8 cellular contexts compared by ENCODE assay signal in genomic region chr2:86747708-86748627, GRCh38. TPM values are rescaled to one million over a fixed set of nuclear protein-coding genes. Genes with fewer than 3 reads are reported as not detected.
DNase-seq lines count a peak whose midpoint lies in the region; ATAC-seq and TF ChIP-seq lines count a peak whose summit lies in the region.

No MANE protein-coding gene starts in this region.

- H3K4me1 ChIP-seq in adipocyte (ENCODE audit: control insufficient read depth, insufficient read depth, low read length) = peaks cover 5% of the 10 kb centered on the region
- H3K4me1 ChIP-seq in vagina = peaks cover 19% of the 10 kb centered on the region

- H3K4me3 ChIP-seq in adipocyte (ENCODE audit: low read length) (no peak overlapping the region), vagina (no peak overlapping the region)

- H3K9ac ChIP-seq in adipocyte (ENCODE audit: low read length) = peak overlapping the region; percentile 33

- TF ChIP-seq POLR2A in vagina (IDR thresholded peaks at IDR 0.05) = no peak

- H3K9me3 ChIP-seq in adipocyte (ENCODE audit: control insufficient read depth, low read length) (peaks cover 14% of the 10 kb centered on the region), vagina (no peaks in the 10 kb centered on the region)

- DNase-seq in NK-92 treated with Interleukin-12 subunit alpha and Interleukin-12 subunit beta, amount 100 ng/mL, for 24 hours (lab: John Stamatoyannopoulos, UW) = peak; percentile 22
- DNase-seq in NK-92 (lab: John Stamatoyannopoulos, UW; ENCODE audit: unreplicated experiment) = no peak
- peak; percentile 90 for DNase-seq in adipocyte (ENCODE audit: low read depth)
- DNase-seq in iris pigment epithelial cell (ENCODE audit: low read depth) = peak; percentile 88
- DNase-seq in vagina (ENCODE audit: extremely low spot score in 2 of 2) = no peak
- no peak for DNase-seq in NCI-H2029 treated with DMSO at 0.1 percent for 48 hours (lab: John Stamatoyannopoulos, UW)

- H3K36me3 ChIP-seq in adipocyte (ENCODE audit: control insufficient read depth, insufficient read depth, low read length, severe bottlenecking) = peaks cover 24% of the 10 kb centered on the region
- H3K36me3 ChIP-seq in vagina = peaks cover 0 to 8% of the 10 kb centered on the region in 2 donors

- H3K27me3 ChIP-seq in adipocyte (replicated peaks; ENCODE audit: control insufficient read depth, insufficient read depth, low read length) (no peaks in the 10 kb centered on the region), vagina (no peaks in the 10 kb centered on the region)

- no peak for TF ChIP-seq CTCF in vagina (IDR thresholded peaks at IDR 0.05)

- intact Hi-C loops in vagina (cut with DNase I) = no loop called here

- ATAC-seq in HG03442 (IDR thresholded peaks at IDR 0.05; ENCODE audit: unreplicated experiment) = peak; percentile 47
- no peak for ATAC-seq in HG02970 (IDR thresholded peaks at IDR 0.05; ENCODE audit: low FRiP score, unreplicated experiment)

- H3K27ac ChIP-seq in vagina = no peak overlapping the region

RNA-seq across cellular contexts. Expression of gene RMND5A, which starts 27.9 kb away (rescaled TPM):
- 37.6 TPM for total RNA-seq in vagina

RNA-seq across cellular contexts. Expression of gene CD8A, which starts 42.7 kb away (rescaled TPM):
- total RNA-seq in vagina = 6.9 TPM

Comparison
In these comparisons a context has a peak if more than half of its experiments do, and no peak if none do; other contexts are left out.
1. DNase-seq: peak in NK-92 treated with Interleukin-12 subunit alpha and Interleukin-12 subunit beta, amount 100 ng/mL, for 24 hours (single experiment), adipocyte (single experiment) and iris pigment epithelial cell (single experiment); none in NK-92 (single experiment), vagina (0 of 2) and NCI-H2029 treated with DMSO at 0.1 percent for 48 hours (single experiment).